ENCODE assay signal across 17 cellular contexts in the genomic region with DNA sequence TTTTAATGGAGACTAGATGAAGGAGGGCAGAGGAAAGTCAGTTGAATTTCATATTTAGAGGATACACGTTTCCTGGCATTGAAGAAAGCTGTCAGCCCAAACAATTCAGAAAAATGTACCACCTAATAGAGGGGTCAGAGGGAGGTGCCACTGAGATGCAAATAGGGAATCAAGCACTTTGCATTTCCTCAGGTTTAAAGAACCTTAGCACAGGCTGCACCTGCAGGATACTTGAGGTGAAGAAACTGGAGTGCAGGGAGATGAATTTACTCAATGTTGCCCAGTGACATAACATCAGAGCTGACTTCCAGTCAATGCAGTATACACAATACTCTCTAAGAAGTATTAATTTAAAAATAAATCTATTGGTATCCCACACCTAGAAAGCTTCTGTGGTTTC.
DNase-seq lines count a peak whose midpoint lies in the region; ATAC-seq, FAIRE-seq and TF ChIP-seq lines count a peak whose summit lies in the region.
"Had no signal": no experiment of that assay in that cellular context is flagged by ENCODE, and none has a peak within 500 bp of the region (broad histone marks: within the 10 kb centered on the region; RNA-seq: fewer than 3 reads in every experiment).

No MANE protein-coding gene starts in this region.

- TF ChIP-seq CTCF in DND-41 (IDR thresholded peaks at IDR 0.05; ENCODE audit: borderline replicate concordance, extremely low read depth, low read length, poor library complexity, severe bottlenecking) (peak; percentile 35), GM12878 (IDR thresholded peaks at IDR 0.05 in 2 of 3, conservative IDR thresholded peaks at IDR 0.05 in 1 of 3; ENCODE audit: control insufficient read depth in 2 of 3, extremely low read depth in 1 of 3, insufficient read depth in 1 of 3, low read depth in 3 of 3, low read length in 3 of 3) (0 out of 6 replicates have a peak, but pooled peaks of 1 of the 3 experiments have one; percentile 12), lower lobe of right lung (IDR thresholded peaks at IDR 0.05) (no peak)
- no peak for TF ChIP-seq CTCF in CD4-positive, alpha-beta T cell (IDR thresholded peaks at IDR 0.05)

- H3K4me2 ChIP-seq in DND-41 (ENCODE audit: insufficient read depth, low read length) (no peak overlapping the region), GM12878 (ENCODE audit: control insufficient read depth, insufficient read depth) (no peak overlapping the region)
- H3K4me2 ChIP-seq: BLaER1 treated with 17β-estradiol and CSF1 and Interleukin-3, amounts not matched to agents 10 nM and 100 nM had no signal

- H3K4me1 ChIP-seq in DND-41 (ENCODE audit: insufficient read depth, low read length) (no peaks in the 10 kb centered on the region), GM12878 (ENCODE audit: control insufficient read depth, insufficient read depth, low read length) (no peaks in the 10 kb centered on the region), lower lobe of right lung (no peaks in the 10 kb centered on the region)
- H3K4me1 ChIP-seq: BLaER1 treated with 17β-estradiol and CSF1 and Interleukin-3, amounts not matched to agents 10 nM and 100 nM; SJCRH30 had no signal

- CTCF ChIA-PET in GM12878 (lab: Yijun Ruan, JAX) = no interaction called here
- CTCF ChIA-PET in CD4-positive, alpha-beta T cell (lab: Charles Lee) = no interaction called here

- SMC1A ChIA-PET in GM12878 (lab: Charles Lee; ENCODE audit: uncharacterized antibody, unreplicated experiment) = no interaction called here

- no peak for TF ChIP-seq EP300 in GM12878 (IDR thresholded peaks at IDR 0.05; ENCODE audit: borderline replicate concordance in 1 of 2, control insufficient read depth in 1 of 2, low read depth in 2 of 2, low read length in 2 of 2)

- H3K79me2 ChIP-seq in DND-41 (ENCODE audit: insufficient read depth, low read length) = no peaks in the 10 kb centered on the region
- no peaks in the 10 kb centered on the region for H3K79me2 ChIP-seq in GM12878 (ENCODE audit: control insufficient read depth, insufficient read depth, low read length)

- no peak overlapping the region for H3K4me3 Mint-ChIP-seq in CD4-positive, alpha-beta T cell
- H3K4me3 Mint-ChIP-seq: CD8-positive, alpha-beta T cell; IgD-negative memory B cell; T-cell had no signal

- TF ChIP-seq RAD21 in GM12878 (IDR thresholded peaks at IDR 0.05; ENCODE audit: insufficient read depth, low read depth, low read length) = 0 out of 2 replicates have a peak, but pooled peaks have one; percentile 28

- DNase-seq in DND-41 = peak; percentile 17
- peak; percentile 4 for DNase-seq in H7
- no peak for DNase-seq in GM12878 (ENCODE audit: low read depth, low spot score)
- no peak for DNase-seq in lower lobe of right lung
- DNase-seq in CD4-positive, alpha-beta T cell = no peak
- DNase-seq in HuH-7 (ENCODE audit: low spot score) = no peak
- DNase-seq: CD8-positive, alpha-beta T cell; GM23248; HCEC 1CT; Karpas-422; MV-4-11; SJCRH30; T-cell had no signal

- no peaks in the 10 kb centered on the region for H3K36me3 ChIP-seq in DND-41 (ENCODE audit: insufficient read depth, low read length)
- H3K36me3 ChIP-seq in H7 (replicated peaks; ENCODE audit: control insufficient read depth, insufficient read depth, low read length) = no peaks in the 10 kb centered on the region
- H3K36me3 ChIP-seq in GM12878 (ENCODE audit: control insufficient read depth in 2 of 2, insufficient read depth in 2 of 2, low read length in 1 of 2) = no peaks in the 10 kb centered on the region
- no peaks in the 10 kb centered on the region for H3K36me3 ChIP-seq in lower lobe of right lung
- H3K36me3 ChIP-seq: BLaER1 treated with 17β-estradiol and CSF1 and Interleukin-3, amounts not matched to agents 10 nM and 100 nM; SJCRH30 had no signal

- H3K9me3 ChIP-seq in DND-41 (ENCODE audit: insufficient read depth, low read length, severe bottlenecking) = no peaks in the 10 kb centered on the region
- H3K9me3 ChIP-seq in GM12878 (replicated peaks; ENCODE audit: control insufficient read depth, insufficient read depth, low read length) = no peaks in the 10 kb centered on the region
- no peaks in the 10 kb centered on the region for H3K9me3 ChIP-seq in lower lobe of right lung
- H3K9me3 ChIP-seq in CD4-positive, alpha-beta T cell (ENCODE audit: control insufficient read depth, low read length) = no peaks in the 10 kb centered on the region
- H3K9me3 ChIP-seq: SJCRH30 had no signal

- H3K36me3 Mint-ChIP-seq in CD4-positive, alpha-beta T cell (ENCODE audit: low read depth) = no peaks in the 10 kb centered on the region
- H3K36me3 Mint-ChIP-seq: CD8-positive, alpha-beta T cell; IgD-negative memory B cell; T-cell had no signal

- no peaks in the 10 kb centered on the region for H3K9me3 Mint-ChIP-seq in CD4-positive, alpha-beta T cell
- H3K9me3 Mint-ChIP-seq: CD8-positive, alpha-beta T cell; T-cell had no signal

- intact Hi-C loops in GM12878 (cut with micrococcal nuclease; ENCODE audit: unreplicated experiment) (loop anchor here (10.0 kb wide), 1 partner anchor 864 kb away; no protein-coding TSS in a partner anchor), lower lobe of right lung (cut with DNase I) (no loop called here)
- intact Hi-C loops in CD4-positive, alpha-beta T cell (cut with DNase I, micrococcal nuclease) = no loop called here

- RAD21 ChIA-PET in GM12878 (lab: Charles Lee; ENCODE audit: unreplicated experiment) = no interaction called here

- POLR2A ChIA-PET in GM12878 (lab: Charles Lee) = no interaction called here
- POLR2A ChIA-PET in CD4-positive, alpha-beta T cell (lab: Charles Lee) = no interaction called here

- H3K4me1 Mint-ChIP-seq in CD4-positive, alpha-beta T cell (ENCODE audit: low read depth) = no peaks in the 10 kb centered on the region
- H3K4me1 Mint-ChIP-seq: T-cell had no signal

- H3K27me3 ChIP-seq in DND-41 (ENCODE audit: insufficient read depth, low read length, poor library complexity) = no peaks in the 10 kb centered on the region
- H3K27me3 ChIP-seq in H7 (ENCODE audit: control insufficient read depth, insufficient read depth, low read length) = no peaks in the 10 kb centered on the region
- no peaks in the 10 kb centered on the region; a peak in 1 of 4 replicates for H3K27me3 ChIP-seq in GM12878 (replicated peaks in 1 of 2; ENCODE audit: control insufficient read depth in 2 of 2, insufficient read depth in 2 of 2, low read length in 1 of 2)
- H3K27me3 ChIP-seq in lower lobe of right lung (ENCODE audit: low read depth) = no peaks in the 10 kb centered on the region
- no peaks in the 10 kb centered on the region for H3K27me3 ChIP-seq in CD4-positive, alpha-beta T cell (ENCODE audit: control insufficient read depth, insufficient read depth, low read length)
- H3K27me3 ChIP-seq: BLaER1 treated with 17β-estradiol and CSF1 and Interleukin-3, amounts not matched to agents 10 nM and 100 nM; SJCRH30 had no signal

- in situ Hi-C loops in GM12878 (cut with MboI) = no loop called here

- no TSS peak for BruUV-seq in GM12878 (replicated peaks; lab: Mats Ljungman, UMichigan)

- H3K9ac ChIP-seq in DND-41 (ENCODE audit: low read depth, low read length) (no peak overlapping the region), GM12878 (ENCODE audit: control insufficient read depth, insufficient read depth, low read length) (no peak overlapping the region)
- H3K9ac ChIP-seq: BLaER1 treated with 17β-estradiol and CSF1 and Interleukin-3, amounts not matched to agents 10 nM and 100 nM; GM23248 had no signal

- H2AFZ ChIP-seq in DND-41 (ENCODE audit: low read depth, low read length) = no peak overlapping the region
- H2AFZ ChIP-seq in GM12878 (ENCODE audit: control insufficient read depth, low read depth, low read length) = no peak overlapping the region
- H2AFZ ChIP-seq: GM23248 had no signal

- WGBS in GM12878 (ENCODE audit: insufficient coverage, insufficient replicate concordance, low lambda C conversion rate, missing lambda C conversion rate) = 0% methylated on average over 1 of the region's 1 CpG

- ATAC-seq in DND-41 (ENCODE audit: insufficient read depth, low read depth) (no peak), GM12878 (no peak), lower lobe of right lung (peak; percentile 45 to 79), HG02973 (IDR thresholded peaks at IDR 0.05; ENCODE audit: unreplicated experiment) (no peak)
- ATAC-seq in CD4-positive, alpha-beta T cell (ENCODE audit: poor library complexity) = no peak
- ATAC-seq: CD8-positive, alpha-beta T cell; T-cell had no signal

- peaks cover 12% of the 10 kb centered on the region for H3K27me3 Mint-ChIP-seq in CD4-positive, alpha-beta T cell
- H3K27me3 Mint-ChIP-seq: IgD-negative memory B cell had no signal

- H3K27ac ChIP-seq in DND-41 (ENCODE audit: low read length) = no peak overlapping the region
- no peak overlapping the region for H3K27ac ChIP-seq in GM12878 (ENCODE audit: control insufficient read depth, insufficient read depth)
- peak overlapping the region; percentile 0 for H3K27ac ChIP-seq in lower lobe of right lung
- H3K27ac ChIP-seq in CD4-positive, alpha-beta T cell (ENCODE audit: low read depth, low read length) = no peak overlapping the region
- H3K27ac ChIP-seq: BLaER1 treated with 17β-estradiol and CSF1 and Interleukin-3, amounts not matched to agents 10 nM and 100 nM; GM23248; SJCRH30 had no signal

- no peak for FAIRE-seq in GM12878 (lab: Jason Lieb, UNC)
- FAIRE-seq: GM18507 had no signal

- H4K20me1 ChIP-seq in DND-41 (ENCODE audit: insufficient read depth, low read length) (no peaks in the 10 kb centered on the region), GM12878 (ENCODE audit: control insufficient read depth, insufficient read depth) (no peaks in the 10 kb centered on the region)
- H4K20me1 ChIP-seq: BLaER1 treated with 17β-estradiol and CSF1 and Interleukin-3, amounts not matched to agents 10 nM and 100 nM had no signal

- TF ChIP-seq POLR2A in GM12878 (IDR thresholded peaks at IDR 0.05; ENCODE audit: low read depth, low read length) = no peak

- H3K4me3 ChIP-seq in DND-41 (ENCODE audit: low read depth in 1 of 2, low read length in 2 of 2) (no peak overlapping the region), H7 (ENCODE audit: insufficient read depth, low read depth, low read length) (no peak overlapping the region), GM12878 (no peak overlapping the region), lower lobe of right lung (no peak overlapping the region)
- H3K4me3 ChIP-seq: BLaER1 treated with 17β-estradiol and CSF1 and Interleukin-3, amounts not matched to agents 10 nM and 100 nM; GM23248; SJCRH30 had no signal

- no peak overlapping the region for H3K27ac Mint-ChIP-seq in CD4-positive, alpha-beta T cell
- H3K27ac Mint-ChIP-seq: CD8-positive, alpha-beta T cell; T-cell had no signal

TF ChIP-seq in GM12878, 131 proteins besides CTCF, POLR2A, EP300 and RAD21 (continues in another document):
- TF ChIP-seq CEBPB (IDR thresholded peaks at IDR 0.05; ENCODE audit: borderline replicate concordance in 1 of 2, low read depth in 2 of 2, low read length in 2 of 2) = no peak
- TF ChIP-seq SMAD5 (IDR thresholded peaks at IDR 0.05; ENCODE audit: low read depth) = no peak
- TF ChIP-seq MXI1 (IDR thresholded peaks at IDR 0.05; ENCODE audit: low read depth, low read length) = no peak
- no peak for TF ChIP-seq ASH2L (IDR thresholded peaks at IDR 0.05; ENCODE audit: borderline replicate concordance, low read depth)
- no peak for TF ChIP-seq SREBF2 (IDR thresholded peaks at IDR 0.05; ENCODE audit: low read length)

Comparison
In these comparisons a context has a peak if more than half of its experiments do, and no peak if none do; other contexts are left out.
1. ATAC-seq: peak in lower lobe of right lung (2 of 2); none in DND-41 (single experiment), GM12878 (single experiment), HG02973 (single experiment) and CD4-positive, alpha-beta T cell (single experiment).
2. DNase-seq: peak in DND-41 (single experiment) and H7 (single experiment); none in GM12878 (single experiment), lower lobe of right lung (single experiment), CD4-positive, alpha-beta T cell (0 of 10) and HuH-7 (single experiment).